ENCODE assay signal across 8 cellular contexts in genomic region chr5:179621551-179621971, GRCh38. TPM values are rescaled to one million over a fixed set of nuclear protein-coding genes. Genes with fewer than 3 reads are reported as not detected.
DNase-seq lines count a peak whose midpoint lies in the region; ATAC-seq and TF ChIP-seq lines count a peak whose summit lies in the region.

No MANE protein-coding gene starts in this region.

- no peaks in the 10 kb centered on the region for H3K27me3 Mint-ChIP-seq in natural killer cell treated with Interleukin-12 subunit alpha and Interleukin-12 subunit beta and Interleukin-15 and Interleukin-18, amount 100 ng/mL, for 72 hours

- peak overlapping the region; percentile 98 to 100 for H3K27ac Mint-ChIP-seq in natural killer cell treated with Interleukin-12 subunit alpha and Interleukin-12 subunit beta and Interleukin-15 and Interleukin-18, amount 100 ng/mL, for 72 hours

- H3K4me3 ChIP-seq in BE2C (ENCODE audit: low read depth, low read length) = peak overlapping the region; percentile 94
- peak overlapping the region; percentile 95 for H3K4me3 ChIP-seq in LNCaP clone FGC (ENCODE audit: low read depth, low read length)
- peak overlapping the region; percentile 45 to 100 (median 99) for H3K4me3 ChIP-seq in dorsolateral prefrontal cortex

- DNase-seq in BE2C (no peak), LNCaP clone FGC (ENCODE audit: low read depth) (no peak), dorsolateral prefrontal cortex (peak in 1 of 10 donors; percentile 23), NCI-H1417 treated with DMSO at 0.1 percent for 48 hours (lab: John Stamatoyannopoulos, UW) (no peak), SW 1271 (lab: John Stamatoyannopoulos, UW) (no peak)
- DNase-seq in natural killer cell treated with Interleukin-12 subunit alpha and Interleukin-12 subunit beta and Interleukin-15 and Interleukin-18, amount 100 ng/mL, for 72 hours (ENCODE audit: low spot score) = no peak

- H3K27me3 ChIP-seq in BE2C (no peaks in the 10 kb centered on the region; the same call in 1 of the 2 replicates), dorsolateral prefrontal cortex (no peaks in the 10 kb centered on the region)

- H3K4me1 Mint-ChIP-seq in natural killer cell treated with Interleukin-12 subunit alpha and Interleukin-12 subunit beta and Interleukin-15 and Interleukin-18, amount 100 ng/mL, for 72 hours (ENCODE audit: low read depth in 2 of 2) = peaks cover 65 to 77% of the 10 kb centered on the region in 2 donors

- TF ChIP-seq CTCF in BE2C (IDR thresholded peaks at IDR 0.05; ENCODE audit: low read depth, low read length) (no peak), LNCaP clone FGC (IDR thresholded peaks at IDR 0.05; ENCODE audit: control insufficient read depth, extremely low read depth, insufficient read depth) (no peak), dorsolateral prefrontal cortex (IDR thresholded peaks at IDR 0.05 in 54 of 56, conservative IDR thresholded peaks at IDR 0.05 in 2 of 56; ENCODE audit: low read depth in 1 of 56, partially characterized antibody in 56 of 56) (no peak)

- H3K9me3 Mint-ChIP-seq in natural killer cell treated with Interleukin-12 subunit alpha and Interleukin-12 subunit beta and Interleukin-15 and Interleukin-18, amount 100 ng/mL, for 72 hours = no peaks in the 10 kb centered on the region

- peaks cover 61% of the 10 kb centered on the region for H3K36me3 Mint-ChIP-seq in natural killer cell treated with Interleukin-12 subunit alpha and Interleukin-12 subunit beta and Interleukin-15 and Interleukin-18, amount 100 ng/mL, for 72 hours

- peaks cover 66% of the 10 kb centered on the region for H3K36me3 ChIP-seq in BE2C

- intact Hi-C loops in dorsolateral prefrontal cortex (cut with DNase I) = loop anchor here (5.0 kb wide), 1 partner anchor 64 kb away; no protein-coding TSS in a partner anchor

- H3K4me1 ChIP-seq in BE2C = peaks cover 4% of the 10 kb centered on the region; the same call in 1 of the 2 replicates

- no peaks in the 10 kb centered on the region for H3K9me3 ChIP-seq in BE2C

- ATAC-seq in natural killer cell treated with Interleukin-12 subunit alpha and Interleukin-12 subunit beta and Interleukin-15 and Interleukin-18, amount 100 ng/mL, for 72 hours = no peak
- ATAC-seq in HG03139 (IDR thresholded peaks at IDR 0.05; ENCODE audit: unreplicated experiment) (no peak), GM18511 (IDR thresholded peaks at IDR 0.05; ENCODE audit: unreplicated experiment) (no peak)

- H3K4me3 Mint-ChIP-seq in natural killer cell treated with Interleukin-12 subunit alpha and Interleukin-12 subunit beta and Interleukin-15 and Interleukin-18, amount 100 ng/mL, for 72 hours = peak overlapping the region; percentile 97

- peak overlapping the region in 35 of 59 donors; percentile 1 to 100 (median 86) for H3K27ac ChIP-seq in dorsolateral prefrontal cortex

RNA-seq across cellular contexts. Expression of gene HNRNPH1, which starts 1.9 kb away (rescaled TPM):
- 678 TPM for polyA plus RNA-seq in BE2C (2012; ENCODE audit: insufficient read depth, insufficient read length, low read depth)
- total RNA-seq in dorsolateral prefrontal cortex = 100 to 1,000 TPM; 242 to 469 (median 329) TPM
- total RNA-seq in natural killer cell treated with Interleukin-12 subunit alpha and Interleukin-12 subunit beta and Interleukin-15 and Interleukin-18, amount 100 ng/mL, for 72 hours = 1,000 to 10,000 TPM in 1 of 2 donors, 100 to 1,000 TPM in 1; 874 to 1,296 TPM

RNA-seq across cellular contexts. Expression of gene CBY3, which starts 59.3 kb away (rescaled TPM):
- not detected for polyA plus RNA-seq in BE2C (2012; ENCODE audit: insufficient read depth, insufficient read length, low read depth)
- 1 to 10 TPM in 1 of 120 experiments, under 1 TPM in 3, not detected in 116; 0.63 to 1.0 (median 0.76) TPM for total RNA-seq in dorsolateral prefrontal cortex
- 1 to 10 TPM in 1 of 2 donors, not detected in 1; 1.6 TPM for total RNA-seq in natural killer cell treated with Interleukin-12 subunit alpha and Interleukin-12 subunit beta and Interleukin-15 and Interleukin-18, amount 100 ng/mL, for 72 hours
